Comparison of ENCODE assay signal across 28 cellular contexts in the genomic region with DNA sequence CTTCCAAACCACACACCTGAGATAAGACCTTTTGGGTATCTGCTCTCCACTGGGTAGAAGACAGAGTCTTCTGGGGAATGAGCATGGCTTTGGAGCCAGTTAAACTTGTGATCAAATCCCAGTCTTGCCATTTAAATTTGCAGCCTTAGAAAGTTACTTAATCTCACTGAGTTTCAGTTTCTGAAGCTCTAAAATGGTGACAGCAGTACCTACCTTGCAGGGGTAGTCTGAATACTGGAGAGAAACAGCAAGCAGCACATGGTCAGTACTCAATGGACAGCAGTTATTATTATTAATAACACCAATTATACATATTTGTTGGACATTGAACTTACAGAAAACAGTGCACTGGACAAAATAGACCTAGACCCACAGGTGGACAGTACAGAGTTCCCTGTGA.
"Had no signal": no experiment of that assay in that cellular context is flagged by ENCODE, and none has a peak within 500 bp of the region (broad histone marks: within the 10 kb centered on the region; RNA-seq: fewer than 3 reads in every experiment).

No MANE protein-coding gene starts in this region.

- H3K27me3 ChIP-seq: stomach, suprapubic skin, testis, thyroid gland, tibial artery, tibial nerve, transverse colon, upper lobe of left lung, upper lobe of right lung, uterus, vagina had no signal

- H3K27me3 Mint-ChIP-seq: stimulated activated naive CD8-positive, alpha-beta T cell treated with anti-CD3 and anti-CD28 coated beads, Interleukin-15, amount 100 ng/mL, for 72 hours; type B pancreatic cell had no signal

- H3K9me3 Mint-ChIP-seq: stimulated activated effector memory CD8-positive, alpha-beta T cell treated with anti-CD3 and anti-CD28 coated beads, Interleukin-12 subunit alpha, Interleukin-12 subunit beta, amount 100 ng/mL, for 72 hours; stimulated activated memory B cell treated with anti-CD40 and anti-IgM and Interleukin-4, amounts not matched to agents 10 μg/mL and 1 μg/mL and 100 μg/mL, for 72 hours; stimulated activated naive B cell treated with anti-CD40 and anti-IgM and Interleukin-4, amounts not matched to agents 10 μg/mL and 1 μg/mL and 100 μg/mL, for 72 hours; stimulated activated naive CD8-positive, alpha-beta T cell treated with anti-CD3 and anti-CD28 coated beads, Interleukin-15, amount 100 ng/mL, for 72 hours; stimulated activated naive CD8-positive, alpha-beta T cell treated with anti-CD3 and anti-CD28 coated beads, Interleukin-15, Interleukin-2, amounts not matched to agents 100 ng/mL and 50 ng/mL, for 24 hours; type B pancreatic cell had no signal

- H3K9me3 ChIP-seq: stomach, suprapubic skin, testis, thoracic aorta, thyroid gland, tibial artery, tibial nerve, transverse colon, upper lobe of left lung, upper lobe of right lung, uterus, vagina had no signal

- ATAC-seq: stimulated activated effector memory CD8-positive, alpha-beta T cell treated with anti-CD3 and anti-CD28 coated beads, Interleukin-12 subunit alpha, Interleukin-12 subunit beta, amount 100 ng/mL, for 72 hours; stimulated activated memory B cell treated with anti-CD40 and anti-IgM and Interleukin-4, amounts not matched to agents 10 μg/mL and 1 μg/mL and 100 μg/mL, for 72 hours; stimulated activated naive B cell treated with anti-CD40 and anti-IgM and Interleukin-4, amounts not matched to agents 10 μg/mL and 1 μg/mL and 100 μg/mL, for 72 hours; stimulated activated naive CD8-positive, alpha-beta T cell treated with anti-CD3 and anti-CD28 coated beads, Interleukin-15, amount 100 ng/mL, for 72 hours; stimulated activated naive CD8-positive, alpha-beta T cell treated with anti-CD3 and anti-CD28 coated beads, Interleukin-15, Interleukin-2, amounts not matched to agents 100 U/mL and 50 U/mL, for 24 hours; upper lobe of right lung had no signal

- H3K4me1 Mint-ChIP-seq: stimulated activated effector memory CD8-positive, alpha-beta T cell treated with anti-CD3 and anti-CD28 coated beads, Interleukin-12 subunit alpha, Interleukin-12 subunit beta, amount 100 ng/mL, for 72 hours; stimulated activated memory B cell treated with anti-CD40 and anti-IgM and Interleukin-4, amounts not matched to agents 10 μg/mL and 1 μg/mL and 100 μg/mL, for 72 hours; stimulated activated naive B cell treated with anti-CD40 and anti-IgM and Interleukin-4, amounts not matched to agents 10 μg/mL and 1 μg/mL and 100 μg/mL, for 72 hours had no signal

- H3K36me3 Mint-ChIP-seq: stimulated activated effector memory CD8-positive, alpha-beta T cell treated with anti-CD3 and anti-CD28 coated beads, Interleukin-12 subunit alpha, Interleukin-12 subunit beta, amount 100 ng/mL, for 72 hours; stimulated activated memory B cell treated with anti-CD40 and anti-IgM and Interleukin-4, amounts not matched to agents 10 μg/mL and 1 μg/mL and 100 μg/mL, for 72 hours; stimulated activated naive B cell treated with anti-CD40 and anti-IgM and Interleukin-4, amounts not matched to agents 10 μg/mL and 1 μg/mL and 100 μg/mL, for 72 hours; type B pancreatic cell had no signal

- H3K4me3 Mint-ChIP-seq: stimulated activated effector memory CD8-positive, alpha-beta T cell treated with anti-CD3 and anti-CD28 coated beads, Interleukin-12 subunit alpha, Interleukin-12 subunit beta, amount 100 ng/mL, for 72 hours; stimulated activated memory B cell treated with anti-CD40 and anti-IgM and Interleukin-4, amounts not matched to agents 10 μg/mL and 1 μg/mL and 100 μg/mL, for 72 hours; stimulated activated naive B cell treated with anti-CD40 and anti-IgM and Interleukin-4, amounts not matched to agents 10 μg/mL and 1 μg/mL and 100 μg/mL, for 72 hours; stimulated activated naive CD8-positive, alpha-beta T cell treated with anti-CD3 and anti-CD28 coated beads, Interleukin-15, amount 100 ng/mL, for 72 hours; stimulated activated naive CD8-positive, alpha-beta T cell treated with anti-CD3 and anti-CD28 coated beads, Interleukin-15, Interleukin-2, amounts not matched to agents 100 ng/mL and 50 ng/mL, for 24 hours; type B pancreatic cell had no signal

- H3K4me1 ChIP-seq: stomach, testis, thyroid gland, tibial artery, tibial nerve, transverse colon, upper lobe of left lung, upper lobe of right lung, uterus, vagina had no signal

- H3K4me3 ChIP-seq: stomach, suprapubic skin, testis, thoracic aorta, thyroid gland, tibial artery, tibial nerve, transverse colon, upper lobe of left lung, upper lobe of right lung, uterus, vagina had no signal

- H3K27ac ChIP-seq: stomach, suprapubic skin, testis, thoracic aorta, thyroid gland, tibial artery, tibial nerve, transverse colon, upper lobe of left lung, upper lobe of right lung, uterus, vagina had no signal

- H3K27ac Mint-ChIP-seq: stimulated activated effector memory CD8-positive, alpha-beta T cell treated with anti-CD3 and anti-CD28 coated beads, Interleukin-12 subunit alpha, Interleukin-12 subunit beta, amount 100 ng/mL, for 72 hours; stimulated activated memory B cell treated with anti-CD40 and anti-IgM and Interleukin-4, amounts not matched to agents 10 μg/mL and 1 μg/mL and 100 μg/mL, for 72 hours; stimulated activated naive B cell treated with anti-CD40 and anti-IgM and Interleukin-4, amounts not matched to agents 10 μg/mL and 1 μg/mL and 100 μg/mL, for 72 hours; stimulated activated naive CD8-positive, alpha-beta T cell treated with anti-CD3 and anti-CD28 coated beads, Interleukin-15, amount 100 ng/mL, for 72 hours; stimulated activated naive CD8-positive, alpha-beta T cell treated with anti-CD3 and anti-CD28 coated beads, Interleukin-15, Interleukin-2, amounts not matched to agents 100 ng/mL and 50 ng/mL, for 24 hours; type B pancreatic cell had no signal

- DNase-seq: stimulated activated CD4-positive, alpha-beta T cell treated with anti-CD3 and anti-CD28 coated beads, Interleukin-2, amount 100 ng/mL, for 48 hours; stimulated activated CD4-positive, alpha-beta T cell treated with anti-CD3 and anti-CD28 coated beads, Interleukin-4, amount 100 ng/mL, for 1 hour; stimulated activated CD4-positive, alpha-beta T cell treated with anti-CD3 and anti-CD28 coated beads, Interleukin-4, amount 100 ng/mL, for 24 hours; stimulated activated CD4-positive, alpha-beta T cell treated with anti-CD3 and anti-CD28 coated beads, Interleukin-4, amount 100 ng/mL, for 4 hours; stimulated activated CD8-positive, alpha-beta memory T cell treated with anti-CD3 and anti-CD28 coated beads, Interleukin-4, amount 100 ng/mL, for 48 hours; stimulated activated naive B cell treated with anti-CD40 and anti-IgM and Interleukin-4, amounts not matched to agents 10 μg/mL and 1 μg/mL and 100 μg/mL, for 72 hours; stimulated activated naive CD4-positive, alpha-beta T cell; stimulated activated naive CD4-positive, alpha-beta T cell treated with Interleukin-2 at 50 U/mL for 16 hours; stimulated activated naive CD8-positive, alpha-beta T cell treated with anti-CD3 and anti-CD28 coated beads, Interleukin-15, amount 100 ng/mL, for 72 hours; stimulated activated naive CD8-positive, alpha-beta T cell treated with anti-CD3 and anti-CD28 coated beads, Interleukin-15, Interleukin-2, amounts not matched to agents 100 U/mL and 50 U/mL, for 24 hours; stomach; substantia nigra; testis; thyroid gland; tibial artery; transverse colon; trophoblast cell; upper lobe of left lung; upper lobe of right lung; uterus had no signal

- H3K36me3 ChIP-seq: stomach, suprapubic skin, thoracic aorta, thyroid gland, tibial artery, tibial nerve, transverse colon, upper lobe of left lung, upper lobe of right lung, uterus, vagina had no signal
